ENCODE assay signal across 37 cellular contexts in genomic region chr9:125946397-125946796, GRCh38.
DNase-seq lines count a peak whose midpoint lies in the region; ATAC-seq, FAIRE-seq and TF ChIP-seq lines count a peak whose summit lies in the region.
"Had no signal": no experiment of that assay in that cellular context is flagged by ENCODE, and none has a peak within 500 bp of the region (broad histone marks: within the 10 kb centered on the region; RNA-seq: fewer than 3 reads in every experiment).

No MANE protein-coding gene starts in this region.

- H3K4me2 ChIP-seq in SK-N-SH (no peak overlapping the region), H1 (ENCODE audit: insufficient read depth in 1 of 2, low read depth in 2 of 2, low read length in 2 of 2) (no peak overlapping the region)
- H3K4me2 ChIP-seq: A549; BLaER1; BLaER1 treated with 17β-estradiol and CSF1 and Interleukin-3, amounts not matched to agents 10 nM and 100 nM had no signal

- no peaks in the 10 kb centered on the region for H3K23me2 ChIP-seq in H1 (ENCODE audit: low read depth, low read length)

- no peak overlapping the region for H3K9ac ChIP-seq in SK-N-SH
- H3K9ac ChIP-seq in H1 (replicated peaks in 1 of 4; ENCODE audit: extremely low read depth in 1 of 4, low read depth in 3 of 4, low read length in 3 of 4), result no peak overlapping the region
- no peak overlapping the region for H3K9ac ChIP-seq in endodermal cell (ENCODE audit: extremely low read depth, low read length, poor library complexity, severe bottlenecking)
- H3K9ac ChIP-seq: BLaER1; BLaER1 treated with 17β-estradiol and CSF1 and Interleukin-3, amounts not matched to agents 10 nM and 100 nM had no signal

- peaks cover 33% of the 10 kb centered on the region for H3K36me3 Mint-ChIP-seq in endodermal cell (ENCODE audit: low read depth)

- no peak overlapping the region for H4K91ac ChIP-seq in H1 (replicated peaks; ENCODE audit: insufficient read length, low read length)

- no peak overlapping the region for H3K23ac ChIP-seq in H1 (ENCODE audit: insufficient read length)

- TF ChIP-seq RAD21 in SK-N-SH (IDR thresholded peaks at IDR 0.05; ENCODE audit: low read length) (no peak), H1 (IDR thresholded peaks at IDR 0.05 in 1 of 2, conservative IDR thresholded peaks at IDR 0.05 in 1 of 2; ENCODE audit: low read depth in 2 of 2, low read length in 2 of 2) (no peak)

- H3K27me3 Mint-ChIP-seq in endodermal cell (ENCODE audit: insufficient read depth), result no peaks in the 10 kb centered on the region
- H3K27me3 Mint-ChIP-seq: B cell; CD4-positive, alpha-beta memory T cell; CD4-positive, alpha-beta T cell; CD4-positive, CD25-positive, alpha-beta regulatory T cell; CD8-positive, alpha-beta memory T cell had no signal

- H3K18ac ChIP-seq in H1 (ENCODE audit: extremely low read depth, low read length), result no peak overlapping the region

- H2AK5ac ChIP-seq in H1 (ENCODE audit: low read depth, low read length), result no peak overlapping the region

- no peak overlapping the region for H4K8ac ChIP-seq in H1 (ENCODE audit: extremely low read depth, insufficient read depth, low read length)

- no peak overlapping the region for H3K27ac Mint-ChIP-seq in endodermal cell
- H3K27ac Mint-ChIP-seq: B cell; CD14-positive monocyte; CD4-positive, alpha-beta memory T cell; CD4-positive, alpha-beta T cell; CD4-positive, CD25-positive, alpha-beta regulatory T cell; CD8-positive, alpha-beta T cell had no signal

- H3K9me3 Mint-ChIP-seq in endodermal cell, result peaks cover 17% of the 10 kb centered on the region

- TF ChIP-seq EP300 in SK-N-SH (IDR thresholded peaks at IDR 0.05; ENCODE audit: borderline replicate concordance in 1 of 2, low read depth in 1 of 2, low read length in 1 of 2) (no peak), H1 (IDR thresholded peaks at IDR 0.05; ENCODE audit: borderline replicate concordance in 1 of 2, low read depth in 2 of 2, low read length in 2 of 2) (no peak)

- no peak overlapping the region for H4K5ac ChIP-seq in H1 (ENCODE audit: insufficient read length, low read depth, low read length)

- H2BK120ac ChIP-seq in H1 (replicated peaks; ENCODE audit: low read depth, low read length), result no peak overlapping the region

- no peak overlapping the region for H2AFZ ChIP-seq in SK-N-SH (ENCODE audit: low read depth)
- H2AFZ ChIP-seq in H1 (ENCODE audit: low read length), result no peak overlapping the region

- H3K36me3 ChIP-seq in SK-N-SH (replicated peaks in 1 of 2; ENCODE audit: control insufficient read depth in 1 of 2, insufficient read depth in 2 of 2, low read length in 1 of 2) (peaks cover 35 to 56% of the 10 kb centered on the region in 2 experiments), HEK293 (ENCODE audit: control insufficient read depth in 2 of 2, insufficient read depth in 1 of 2, low read length in 2 of 2) (peaks cover 0 to 4% of the 10 kb centered on the region in 2 experiments; a peak in 1 of 3 replicates), H1 (ENCODE audit: control insufficient read depth in 2 of 4, insufficient read depth in 4 of 4, low read length in 3 of 4) (peaks cover 0 to 6% (median 1%) of the 10 kb centered on the region in 4 experiments; a peak in 3 of 8 replicates), endodermal cell (ENCODE audit: control insufficient read depth, insufficient read depth, low read length) (peaks cover 34% of the 10 kb centered on the region)
- H3K36me3 ChIP-seq: BE2C had no signal

- TF ChIP-seq CTCF in SK-N-SH (IDR thresholded peaks at IDR 0.05) (no peak), HEK293 (tag by site-specific recombination; IDR thresholded peaks at IDR 0.05) (no peak), H1 (IDR thresholded peaks at IDR 0.05; ENCODE audit: control extremely low read depth in 1 of 3, insufficient read depth in 1 of 3, low read depth in 1 of 3, low read length in 3 of 3) (no peak), endodermal cell (conservative IDR thresholded peaks at IDR 0.05) (no peak)

- H3K9me2 ChIP-seq in SK-N-SH, result no peaks in the 10 kb centered on the region

- no peak overlapping the region for H3K56ac ChIP-seq in H1 (replicated peaks; ENCODE audit: insufficient read length, low read depth, low read length)

- H3K4me3 ChIP-seq in SK-N-SH (ENCODE audit: low read depth in 2 of 2, low read length in 1 of 2), result no peak overlapping the region
- H3K4me3 ChIP-seq in HEK293 (ENCODE audit: low read depth, low read length), result no peak overlapping the region
- no peak overlapping the region for H3K4me3 ChIP-seq in H1 (ENCODE audit: extremely low read depth in 1 of 4, insufficient read depth in 2 of 4, low read depth in 3 of 4, low read length in 4 of 4)
- H3K4me3 ChIP-seq in endodermal cell (ENCODE audit: low read length), result peak overlapping the region; percentile 5
- H3K4me3 ChIP-seq: A549; BLaER1; BLaER1 treated with 17β-estradiol and CSF1 and Interleukin-3, amounts not matched to agents 10 nM and 100 nM had no signal

- H4K20me1 ChIP-seq in SK-N-SH (ENCODE audit: insufficient read depth), result no peaks in the 10 kb centered on the region
- H4K20me1 ChIP-seq in H1 (replicated peaks in 1 of 2; ENCODE audit: control insufficient read depth in 1 of 2, insufficient read depth in 2 of 2, low read length in 2 of 2), result no peaks in the 10 kb centered on the region
- H4K20me1 ChIP-seq: BLaER1; BLaER1 treated with 17β-estradiol and CSF1 and Interleukin-3, amounts not matched to agents 10 nM and 100 nM had no signal

- H2BK5ac ChIP-seq in H1 (ENCODE audit: low read depth, low read length), result no peak overlapping the region

- no peak for ATAC-seq in SK-N-SH treated with all-trans-retinoic acid at 6 μM for 48 hours
- no peak for ATAC-seq in GM21528 (IDR thresholded peaks at IDR 0.05; ENCODE audit: low FRiP score, unreplicated experiment)
- ATAC-seq: A549; CD8-positive, alpha-beta T cell had no signal

- no peak overlapping the region for H2BK20ac ChIP-seq in H1 (ENCODE audit: low read length)

- no peak overlapping the region for H2BK15ac ChIP-seq in H1 (ENCODE audit: low read length)

- 0 out of 2 replicates have a peak, but pooled peaks cover 10% of the 10 kb centered on the region for H3K9me3 ChIP-seq in SK-N-SH
- no peaks in the 10 kb centered on the region for H3K9me3 ChIP-seq in HEK293 (ENCODE audit: control insufficient read depth, insufficient read depth, low read depth, low read length)
- H3K9me3 ChIP-seq in H1 (ENCODE audit: insufficient read depth in 2 of 2, low read depth in 1 of 2, low read length in 1 of 2), result peaks cover 0 to 6% of the 10 kb centered on the region in 2 experiments; a peak in 2 of 4 replicates
- peaks cover 28% of the 10 kb centered on the region for H3K9me3 ChIP-seq in endodermal cell (ENCODE audit: control insufficient read depth, low read length)
- H3K9me3 ChIP-seq: BE2C had no signal

- H3K4me1 ChIP-seq in SK-N-SH (ENCODE audit: control insufficient read depth in 1 of 2, insufficient read depth in 2 of 2, low read depth in 1 of 2, low read length in 1 of 2) (peaks cover 0 to 4% of the 10 kb centered on the region in 2 experiments; a peak in 2 of 4 replicates), HEK293 (ENCODE audit: control insufficient read depth, insufficient read depth, low read length) (no peaks in the 10 kb centered on the region), H1 (replicated peaks in 1 of 4; ENCODE audit: control insufficient read depth in 3 of 4, insufficient read depth in 4 of 4, low read length in 3 of 4) (peaks cover 0 to 6% (median 3%) of the 10 kb centered on the region in 4 experiments; a peak in 5 of 7 replicates), endodermal cell (ENCODE audit: control insufficient read depth, insufficient read depth, low read length) (peaks cover 5% of the 10 kb centered on the region)
- H3K4me1 ChIP-seq: A549; BE2C; BLaER1; BLaER1 treated with 17β-estradiol and CSF1 and Interleukin-3, amounts not matched to agents 10 nM and 100 nM; Caco-2 had no signal

- no peak overlapping the region for H2BK12ac ChIP-seq in H1 (ENCODE audit: low read depth, low read length)

- CTCF ChIA-PET in SK-N-SH (lab: Yijun Ruan, JAX), result no interaction called here
- CTCF ChIA-PET in HEK293 (lab: Yijun Ruan, JAX), result no interaction called here
- CTCF ChIA-PET in H1 (lab: Charles Lee; ENCODE audit: partially characterized antibody), result no interaction called here

- no peaks in the 10 kb centered on the region for H3K79me1 ChIP-seq in H1 (ENCODE audit: low read depth, low read length)

- no peaks in the 10 kb centered on the region for H3K27me3 ChIP-seq in SK-N-SH (ENCODE audit: insufficient read depth)
- H3K27me3 ChIP-seq in H1 (replicated peaks in 1 of 4; ENCODE audit: control insufficient read depth in 3 of 4, extremely low read depth in 1 of 4, insufficient read depth in 3 of 4, low read length in 3 of 4), result no peaks in the 10 kb centered on the region
- H3K27me3 ChIP-seq in endodermal cell (ENCODE audit: control insufficient read depth, insufficient read depth, low read length, poor library complexity, severe bottlenecking), result no peaks in the 10 kb centered on the region
- H3K27me3 ChIP-seq: BE2C; BLaER1; BLaER1 treated with 17β-estradiol and CSF1 and Interleukin-3, amounts not matched to agents 10 nM and 100 nM had no signal

- no peak for TF ChIP-seq POLR2A in H1 (IDR thresholded peaks at IDR 0.05; ENCODE audit: control extremely low read depth in 1 of 2, low read depth in 2 of 2, low read length in 2 of 2)

- peaks cover 9% of the 10 kb centered on the region for H3K4me1 Mint-ChIP-seq in endodermal cell
- H3K4me1 Mint-ChIP-seq: B cell; CD4-positive, alpha-beta memory T cell; CD4-positive, CD25-positive, alpha-beta regulatory T cell; CD8-positive, alpha-beta memory T cell had no signal

- FAIRE-seq in H1 (lab: Jason Lieb, UNC), result no peak
- FAIRE-seq: A204.1, A549, D721Med had no signal

- H3F3A ChIP-seq in SK-N-SH (replicated peaks; ENCODE audit: insufficient read depth), result peaks cover 9% of the 10 kb centered on the region

- no peak overlapping the region for H3K4me3 Mint-ChIP-seq in endodermal cell
- H3K4me3 Mint-ChIP-seq: B cell; CD14-positive monocyte; CD4-positive, alpha-beta memory T cell; CD4-positive, alpha-beta T cell; CD4-positive, CD25-positive, alpha-beta regulatory T cell; CD8-positive, alpha-beta memory T cell; CD8-positive, alpha-beta T cell had no signal

- DNase-seq in SK-N-SH (no peak), H1 (ENCODE audit: low read depth in 1 of 2, low spot score in 2 of 2) (no peak), endodermal cell (no peak), NCI-H2196 treated with DMSO at 0.1 percent for 48 hours (lab: John Stamatoyannopoulos, UW; ENCODE audit: unreplicated experiment) (no peak), NCI-H2196 (lab: John Stamatoyannopoulos, UW; ENCODE audit: unreplicated experiment) (no peak)
- DNase-seq: 8988T; ACHN; AML-193; BE2C; C1 segment of cervical spinal cord; Caco-2; Calu3; CD4-positive, alpha-beta memory T cell; CD4-positive, alpha-beta T cell; CD4-positive, CD25-positive, alpha-beta regulatory T cell; CD8-positive, alpha-beta memory T cell; CD8-positive, alpha-beta T cell; COR-L47; DMS 273 treated with DMSO at 0.1 percent for 48 hours; DMS153; DMS53; DMS79; DMS79 treated with DMSO at 0.1 percent for 48 hours; DND-41; EL had no signal

- POLR2A ChIA-PET in SK-N-SH (lab: Yijun Ruan, JAX), result no interaction called here
- POLR2A ChIA-PET in HEK293 (lab: Yijun Ruan, JAX), result no interaction called here
- POLR2A ChIA-PET in H1 (lab: Charles Lee; ENCODE audit: partially characterized antibody), result no interaction called here

- H3K4ac ChIP-seq in H1 (replicated peaks; ENCODE audit: insufficient read length, low read depth, low read length), result no peak overlapping the region

- H3K14ac ChIP-seq in H1 (ENCODE audit: insufficient read length), result no peak overlapping the region

- peaks cover 15% of the 10 kb centered on the region for H3K79me2 ChIP-seq in SK-N-SH (ENCODE audit: insufficient read depth)
- no peaks in the 10 kb centered on the region for H3K79me2 ChIP-seq in H1 (ENCODE audit: control insufficient read depth in 1 of 2, insufficient read depth in 2 of 2, low read length in 2 of 2)

- H3K27ac ChIP-seq in SK-N-SH (ENCODE audit: low read depth in 2 of 2, low read length in 1 of 2), result no peak overlapping the region
- no peak overlapping the region for H3K27ac ChIP-seq in HEK293 (ENCODE audit: extremely low read depth, low read depth, low read length)
- no peak overlapping the region for H3K27ac ChIP-seq in H1 (ENCODE audit: low read depth, low read length)
- no peak overlapping the region for H3K27ac ChIP-seq in endodermal cell (ENCODE audit: low read depth, low read length)
- H3K27ac ChIP-seq: 22Rv1; A549; BLaER1; BLaER1 treated with 17β-estradiol and CSF1 and Interleukin-3, amounts not matched to agents 10 nM and 100 nM; C4-2B had no signal
